1 cellular context compared by ENCODE assay signal in genomic region chr10:1141261-1141660, GRCh38.
TF ChIP-seq lines count a peak whose summit lies in the region.

No MANE protein-coding gene starts in this region.

TF ChIP-seq in HEK293T, 16 proteins besides CTCF, POLR2A, EP300 and RAD21 (continued from another document):
- TF ChIP-seq ARNT (IDR thresholded peaks at IDR 0.05) (no peak), PKNOX1 (IDR thresholded peaks at IDR 0.05) (no peak), NFRKB (IDR thresholded peaks at IDR 0.05) (no peak), ZNF384 (IDR thresholded peaks at IDR 0.05) (no peak), SUZ12 (IDR thresholded peaks at IDR 0.05) (no peak), L3MBTL2 (conservative IDR thresholded peaks at IDR 0.05) (no peak), BHLHE40 (IDR thresholded peaks at IDR 0.05; ENCODE audit: borderline replicate concordance) (no peak), LEF1 (IDR thresholded peaks at IDR 0.05; ENCODE audit: borderline replicate concordance) (no peak), TARDBP (IDR thresholded peaks at IDR 0.05) (no peak)
